In genomic region chr1:10682114-10682445, GRCh38 we compare ENCODE assay signal across 1 cellular context.
TF ChIP-seq lines count a peak whose summit lies in the region.

No MANE protein-coding gene starts in this region.

TF ChIP-seq in WTC11, 78 proteins besides CTCF, POLR2A, EP300 and RAD21 (continued from another document):
- TF ChIP-seq PREB (CRISPR knock-in tag; IDR thresholded peaks at IDR 0.05; ENCODE audit: borderline replicate concordance) (no peak), NR2C2 (CRISPR knock-in tag; IDR thresholded peaks at IDR 0.05) (no peak), ZMAT4 (CRISPR knock-in tag; IDR thresholded peaks at IDR 0.05) (no peak), JUN (CRISPR knock-in tag; IDR thresholded peaks at IDR 0.05) (no peak), JAZF1 (CRISPR knock-in tag; IDR thresholded peaks at IDR 0.05) (no peak), ZSCAN18 (CRISPR knock-in tag; IDR thresholded peaks at IDR 0.05) (no peak), CBFB (CRISPR knock-in tag; IDR thresholded peaks at IDR 0.05; ENCODE audit: low read depth) (no peak), MYBL2 (CRISPR knock-in tag; IDR thresholded peaks at IDR 0.05) (no peak)
